In genomic region chr5:54384356-54384933, GRCh38 we compare ENCODE assay signal across 18 cellular contexts.
"Had no signal": no experiment of that assay in that cellular context is flagged by ENCODE, and none has a peak within 500 bp of the region (broad histone marks: within the 10 kb centered on the region; RNA-seq: fewer than 3 reads in every experiment).

No MANE protein-coding gene starts in this region.

- H3K9ac ChIP-seq: neural progenitor cell had no signal

- H3K36me3 ChIP-seq: heart left ventricle, left lung, lower lobe of right lung, neural progenitor cell, ovary, tibial artery had no signal

- DNase-seq: effector memory CD4-positive, alpha-beta T cell; heart left ventricle; islet precursor cell; left lung; lower lobe of right lung; nucleus accumbens; ovary; right cardiac atrium; stimulated activated CD4-positive, alpha-beta T cell treated with anti-CD3 and anti-CD28 coated beads, Interleukin-4, amount 100 ng/mL, for 1 hour; stimulated activated CD8-positive, alpha-beta memory T cell treated with anti-CD3 and anti-CD28 coated beads, Interleukin-4, amount 100 ng/mL, for 48 hours; tibial artery had no signal

- H3K4me3 ChIP-seq: heart left ventricle, left lung, lower lobe of right lung, neural progenitor cell, ovary, tibial artery had no signal

- H3K4me3 Mint-ChIP-seq: memory B cell; mesothelial cell of epicardium; natural killer cell treated with Interleukin-12 subunit alpha and Interleukin-12 subunit beta and Interleukin-15 and Interleukin-18, amount 100 ng/mL, for 72 hours; neural progenitor cell; stimulated activated memory B cell treated with anti-CD40 and anti-IgM and Interleukin-4, amounts not matched to agents 10 μg/mL and 1 μg/mL and 100 μg/mL, for 72 hours; stimulated activated naive CD8-positive, alpha-beta T cell treated with anti-CD3 and anti-CD28 coated beads, Interleukin-15, Interleukin-2, amounts not matched to agents 100 ng/mL and 50 ng/mL, for 24 hours had no signal

- H3K9me3 Mint-ChIP-seq: memory B cell; natural killer cell treated with Interleukin-12 subunit alpha and Interleukin-12 subunit beta and Interleukin-15 and Interleukin-18, amount 100 ng/mL, for 72 hours; stimulated activated memory B cell treated with anti-CD40 and anti-IgM and Interleukin-4, amounts not matched to agents 10 μg/mL and 1 μg/mL and 100 μg/mL, for 72 hours had no signal

- H3K27ac Mint-ChIP-seq: memory B cell; mesothelial cell of epicardium; natural killer cell treated with Interleukin-12 subunit alpha and Interleukin-12 subunit beta and Interleukin-15 and Interleukin-18, amount 100 ng/mL, for 72 hours; neural progenitor cell; stimulated activated memory B cell treated with anti-CD40 and anti-IgM and Interleukin-4, amounts not matched to agents 10 μg/mL and 1 μg/mL and 100 μg/mL, for 72 hours; stimulated activated naive CD8-positive, alpha-beta T cell treated with anti-CD3 and anti-CD28 coated beads, Interleukin-15, Interleukin-2, amounts not matched to agents 100 ng/mL and 50 ng/mL, for 24 hours had no signal

- H3K4me1 ChIP-seq: neural progenitor cell had no signal

- H3K27me3 ChIP-seq: heart left ventricle, left lung, neural progenitor cell, ovary, tibial artery had no signal

- H3K36me3 Mint-ChIP-seq: memory B cell; mesothelial cell of epicardium; natural killer cell treated with Interleukin-12 subunit alpha and Interleukin-12 subunit beta and Interleukin-15 and Interleukin-18, amount 100 ng/mL, for 72 hours; neural progenitor cell; stimulated activated memory B cell treated with anti-CD40 and anti-IgM and Interleukin-4, amounts not matched to agents 10 μg/mL and 1 μg/mL and 100 μg/mL, for 72 hours had no signal

- H2AFZ ChIP-seq: neural progenitor cell had no signal

- H3K4me2 ChIP-seq: neural progenitor cell had no signal

- ATAC-seq: esophagus mucosa; heart left ventricle; left lung; lower lobe of right lung; natural killer cell treated with Interleukin-12 subunit alpha and Interleukin-12 subunit beta and Interleukin-15 and Interleukin-18, amount 100 ng/mL, for 72 hours; right cardiac atrium; stimulated activated memory B cell treated with anti-CD40 and anti-IgM and Interleukin-4, amounts not matched to agents 10 μg/mL and 1 μg/mL and 100 μg/mL, for 72 hours had no signal

- H3K27ac ChIP-seq: left lung, lower lobe of right lung, neural progenitor cell, ovary, tibial artery had no signal

- H3K9me3 ChIP-seq: heart left ventricle, left lung, lower lobe of right lung, ovary, tibial artery had no signal

- H3K4me1 Mint-ChIP-seq: memory B cell; stimulated activated memory B cell treated with anti-CD40 and anti-IgM and Interleukin-4, amounts not matched to agents 10 μg/mL and 1 μg/mL and 100 μg/mL, for 72 hours had no signal
